26 cellular contexts compared by ENCODE assay signal in genomic region chr14:57974896-57975295, GRCh38.
"Had no signal": no experiment of that assay in that cellular context is flagged by ENCODE, and none has a peak within 500 bp of the region (broad histone marks: within the 10 kb centered on the region; RNA-seq: fewer than 3 reads in every experiment).

No MANE protein-coding gene starts in this region.

- H3K4me1 Mint-ChIP-seq: activated CD4-positive, alpha-beta T cell treated with anti-CD3 and anti-CD28 coated beads, Interleukin-2, amount 10 ng/mL, durations not matched to agents 7 days and 5 days; activated T-helper 17 cell treated with anti-CD3 and anti-CD28 coated beads, Interleukin-2, amount 50 U/mL, for 72 hours had no signal

- H3K36me3 Mint-ChIP-seq: activated CD4-positive, alpha-beta memory T cell treated with anti-CD3 and anti-CD28 coated beads for 36 hours; activated naive CD8-positive, alpha-beta T cell had no signal

- H3K27me3 Mint-ChIP-seq: activated T-helper 17 cell treated with anti-CD3 and anti-CD28 coated beads, Interleukin-2, amount 50 U/mL, for 72 hours had no signal

- H3K9me3 ChIP-seq: Peyer's patch, SJCRH30, SK-N-SH had no signal

- H3K4me3 ChIP-seq: Peyer's patch, SJCRH30 had no signal

- H3K4me3 Mint-ChIP-seq: activated CD4-positive, alpha-beta memory T cell treated with anti-CD3 and anti-CD28 coated beads for 36 hours; activated CD4-positive, alpha-beta T cell treated with anti-CD3 and anti-CD28 coated beads, Interleukin-2, amount 10 ng/mL, durations not matched to agents 7 days and 5 days; activated naive CD4-positive, alpha-beta T cell treated with anti-CD3 and anti-CD28 coated beads for 36 hours; activated naive CD8-positive, alpha-beta T cell; activated T-helper 17 cell treated with anti-CD3 and anti-CD28 coated beads, Interleukin-2, amount 50 U/mL, for 72 hours; T-helper 1 cell treated with Interleukin-12 subunit alpha and Interleukin-12 subunit beta and Interleukin-4 antibody, amounts not matched to agents 30 μg/mL and 1 μg/mL, for 36 hours had no signal

- DNase-seq: activated CD4-positive, alpha-beta memory T cell treated with anti-CD3 and anti-CD28 coated beads for 36 hours; activated CD4-positive, alpha-beta T cell treated with anti-CD3 and anti-CD28 coated beads, Interleukin-2, amount 10 ng/mL, durations not matched to agents 7 days and 5 days; activated CD4-positive, CD25-positive, alpha-beta regulatory T cell; activated CD8-positive, alpha-beta memory T cell treated with anti-CD3 and anti-CD28 coated beads for 24 hours; activated gamma-delta T cell; activated naive CD4-positive, alpha-beta T cell treated with anti-CD3 and anti-CD28 coated beads for 36 hours; activated T-cell treated with anti-CD3 and anti-CD28 coated beads, Interleukin-2, amount 50 U/mL, for 48 hours; amygdala; brain microvascular endothelial cell; cerebellar nuclear complex; MM.1S; NCI-H1105 treated with DMSO at 0.1 percent for 48 hours; NCI-H1694; NCI-H2029; NCI-H2171 treated with DMSO at 0.1 percent for 48 hours; NCI-H226; Peyer's patch; Right ventricle myocardium superior; SJCRH30; SK-N-SH; SW 1271; T-helper 9 cell had no signal

- H3K4me1 ChIP-seq: Peyer's patch had no signal

- H3K4me2 ChIP-seq: SK-N-SH had no signal

- ATAC-seq: activated T-helper 17 cell treated with anti-CD3 and anti-CD28 coated beads, Interleukin-2, amount 50 U/mL, for 72 hours had no signal

- H3K27ac ChIP-seq: brain microvascular endothelial cell, Peyer's patch, RWPE1, SJCRH30 had no signal

- H3K9ac ChIP-seq: SK-N-SH had no signal

- H3K36me3 ChIP-seq: brain microvascular endothelial cell, Peyer's patch, SJCRH30 had no signal

- H3K27ac Mint-ChIP-seq: activated CD4-positive, alpha-beta memory T cell treated with anti-CD3 and anti-CD28 coated beads for 36 hours; activated CD4-positive, alpha-beta T cell treated with anti-CD3 and anti-CD28 coated beads, Interleukin-2, amount 10 ng/mL, durations not matched to agents 7 days and 5 days; activated naive CD4-positive, alpha-beta T cell treated with anti-CD3 and anti-CD28 coated beads for 36 hours; activated naive CD8-positive, alpha-beta T cell; activated T-helper 17 cell treated with anti-CD3 and anti-CD28 coated beads, Interleukin-2, amount 50 U/mL, for 72 hours; T-helper 1 cell treated with Interleukin-12 subunit alpha and Interleukin-12 subunit beta and Interleukin-4 antibody, amounts not matched to agents 30 μg/mL and 1 μg/mL, for 36 hours had no signal

- H3K27me3 ChIP-seq: brain microvascular endothelial cell, Peyer's patch, SJCRH30 had no signal

- H3K9me2 ChIP-seq: SK-N-SH had no signal

- H3K9me3 Mint-ChIP-seq: activated CD4-positive, alpha-beta memory T cell treated with anti-CD3 and anti-CD28 coated beads for 36 hours; activated CD4-positive, alpha-beta T cell treated with anti-CD3 and anti-CD28 coated beads, Interleukin-2, amount 10 ng/mL, durations not matched to agents 7 days and 5 days; activated naive CD4-positive, alpha-beta T cell treated with anti-CD3 and anti-CD28 coated beads for 36 hours; activated T-helper 17 cell treated with anti-CD3 and anti-CD28 coated beads, Interleukin-2, amount 50 U/mL, for 72 hours; T-helper 1 cell treated with Interleukin-12 subunit alpha and Interleukin-12 subunit beta and Interleukin-4 antibody, amounts not matched to agents 30 μg/mL and 1 μg/mL, for 36 hours had no signal
